ENCODE assay signal across 10 cellular contexts in genomic region chr2:232367591-232368233, GRCh38. TPM values are rescaled to one million over a fixed set of nuclear protein-coding genes. Genes with fewer than 3 reads are reported as not detected.
DNase-seq lines count a peak whose midpoint lies in the region; ATAC-seq, FAIRE-seq and TF ChIP-seq lines count a peak whose summit lies in the region.
"Had no signal": no experiment of that assay in that cellular context is flagged by ENCODE, and none has a peak within 500 bp of the region (broad histone marks: within the 10 kb centered on the region; RNA-seq: fewer than 3 reads in every experiment).

No MANE protein-coding gene starts in this region.

- H3K18ac ChIP-seq in H1 (ENCODE audit: extremely low read depth, low read length) (peak overlapping the region; percentile 48), trophoblast cell (ENCODE audit: low read length) (peak overlapping the region; percentile 29)

- CTCF ChIA-PET in H1 (lab: Charles Lee; ENCODE audit: partially characterized antibody): interaction anchor here (0.6 to 9.5 kb wide), 51 partner anchors 9 to 470 kb away, joined by 3 to 100 read pairs (median 5); partner anchors contain the start of genes ALPG and ALPP

- no peaks in the 10 kb centered on the region for H3K23me2 ChIP-seq in H1 (ENCODE audit: low read depth, low read length)

- no peak overlapping the region for H2BK20ac ChIP-seq in H1 (ENCODE audit: low read length)

- ATAC-seq in HG02678 (IDR thresholded peaks at IDR 0.05; ENCODE audit: unreplicated experiment): no peak

- H3K23ac ChIP-seq in H1 (ENCODE audit: insufficient read length) (no peak overlapping the region), trophoblast cell (ENCODE audit: low read length) (no peak overlapping the region)

- H4K20me1 ChIP-seq in H1 (replicated peaks in 1 of 2; ENCODE audit: control insufficient read depth in 1 of 2, insufficient read depth in 2 of 2, low read length in 2 of 2): no peaks in the 10 kb centered on the region

- no peak overlapping the region for H3K56ac ChIP-seq in H1 (replicated peaks; ENCODE audit: insufficient read length, low read depth, low read length)

- TF ChIP-seq CTCF in LNCaP clone FGC (IDR thresholded peaks at IDR 0.05; ENCODE audit: control insufficient read depth, extremely low read depth, insufficient read depth) (peak; percentile 24), H1 (IDR thresholded peaks at IDR 0.05; ENCODE audit: control extremely low read depth in 1 of 3, insufficient read depth in 1 of 3, low read depth in 1 of 3, low read length in 3 of 3) (peak; percentile 71 to 86 (median 85))

- H2BK15ac ChIP-seq in H1 (ENCODE audit: low read length): no peak overlapping the region

- H3K4me2 ChIP-seq in H1 (ENCODE audit: insufficient read depth in 1 of 2, low read depth in 2 of 2, low read length in 2 of 2): no peak overlapping the region
- no peak overlapping the region for H3K4me2 ChIP-seq in trophoblast cell (ENCODE audit: low read length)

- POLR2A ChIA-PET in H1 (lab: Charles Lee; ENCODE audit: partially characterized antibody): interaction anchor here (0.8 to 1.4 kb wide), 7 partner anchors 15 to 72 kb away, joined by 3 to 5 read pairs (median 3); no protein-coding TSS in a partner anchor

- H4K8ac ChIP-seq in H1 (ENCODE audit: extremely low read depth, insufficient read depth, low read length) (peak overlapping the region; percentile 0; the same call in 1 of the 2 replicates), trophoblast cell (ENCODE audit: low read depth, low read length) (no peak overlapping the region)

- H3K79me2 ChIP-seq in H1 (ENCODE audit: control insufficient read depth in 1 of 2, insufficient read depth in 2 of 2, low read length in 2 of 2) (no peaks in the 10 kb centered on the region), trophoblast cell (ENCODE audit: control insufficient read depth, insufficient read depth, low read length, poor library complexity) (no peaks in the 10 kb centered on the region)

- H3K14ac ChIP-seq in H1 (ENCODE audit: insufficient read length): no peak overlapping the region
- H3K14ac ChIP-seq in trophoblast cell (ENCODE audit: low read length): no peak overlapping the region

- H2AFZ ChIP-seq in H1 (ENCODE audit: low read length) (no peak overlapping the region), trophoblast cell (ENCODE audit: insufficient read depth, low read length, poor library complexity) (no peak overlapping the region)

- TF ChIP-seq RAD21 in H1 (IDR thresholded peaks at IDR 0.05 in 1 of 2, conservative IDR thresholded peaks at IDR 0.05 in 1 of 2; ENCODE audit: low read depth in 2 of 2, low read length in 2 of 2): peak; percentile 66 to 76

- H3K9me3 ChIP-seq in H1 (ENCODE audit: insufficient read depth in 2 of 2, low read depth in 1 of 2, low read length in 1 of 2): no peaks in the 10 kb centered on the region
- H3K9me3 ChIP-seq in trophoblast cell (ENCODE audit: insufficient read depth, low read depth, low read length): no peaks in the 10 kb centered on the region

- in situ Hi-C loops in G401 (cut with HindIII; ENCODE audit: low sequenced_read_pairs): no loop called here

- H2BK5ac ChIP-seq in H1 (ENCODE audit: low read depth, low read length): no peak overlapping the region
- no peak overlapping the region for H2BK5ac ChIP-seq in trophoblast cell (ENCODE audit: low read depth, low read length, poor library complexity)

- TF ChIP-seq POLR2A in H1 (IDR thresholded peaks at IDR 0.05; ENCODE audit: control extremely low read depth in 1 of 2, low read depth in 2 of 2, low read length in 2 of 2): no peak

- H2BK120ac ChIP-seq in H1 (replicated peaks; ENCODE audit: low read depth, low read length): no peak overlapping the region
- no peak overlapping the region for H2BK120ac ChIP-seq in trophoblast cell (ENCODE audit: insufficient read depth, low read length, poor library complexity)

- H2AK5ac ChIP-seq in H1 (ENCODE audit: low read depth, low read length) (no peak overlapping the region; the same call in 1 of the 2 replicates), trophoblast cell (ENCODE audit: low read length) (no peak overlapping the region)

- H4K5ac ChIP-seq in H1 (ENCODE audit: insufficient read length, low read depth, low read length): no peak overlapping the region

- FAIRE-seq in H1 (lab: Jason Lieb, UNC): no peak

- H3K36me3 ChIP-seq in H1 (ENCODE audit: control insufficient read depth in 2 of 4, insufficient read depth in 4 of 4, low read length in 3 of 4) (no peaks in the 10 kb centered on the region), trophoblast cell (ENCODE audit: control insufficient read depth in 1 of 2, insufficient read depth in 2 of 2, low read length in 2 of 2) (no peaks in the 10 kb centered on the region)

- DNase-seq in G401 (ENCODE audit: low spot score) (peak; percentile 18), LNCaP clone FGC (ENCODE audit: low read depth) (no peak), H1 (ENCODE audit: low read depth in 1 of 2, low spot score in 2 of 2) (peak in 1 of 2 experiments; percentile 84), trophoblast cell (peak in 1 of 2 donors; percentile 36), COLO829 (ENCODE audit: low spot score) (no peak)
- DNase-seq in stimulated activated CD4-positive, alpha-beta T cell treated with anti-CD3 and anti-CD28 coated beads, Interleukin-4, amount 100 ng/mL, for 1 hour: no peak
- DNase-seq: activated CD4-positive, alpha-beta T cell treated with anti-CD3 and anti-CD28 coated beads, Interleukin-2, amount 10 ng/mL, durations not matched to agents 7 days and 5 days; activated naive CD4-positive, alpha-beta T cell treated with Interleukin-2 at 50 U/mL for 16 hours; NCI-H2029 treated with DMSO at 0.1 percent for 48 hours had no signal

- H3K9ac ChIP-seq in H1 (replicated peaks in 1 of 4; ENCODE audit: extremely low read depth in 1 of 4, low read depth in 3 of 4, low read length in 3 of 4): no peak overlapping the region
- no peak overlapping the region for H3K9ac ChIP-seq in trophoblast cell (ENCODE audit: low read length)

- no peak overlapping the region for H4K12ac ChIP-seq in trophoblast cell (ENCODE audit: low read depth, low read length)

- H3K4me1 ChIP-seq in H1 (replicated peaks in 1 of 4; ENCODE audit: control insufficient read depth in 3 of 4, insufficient read depth in 4 of 4, low read length in 3 of 4) (peaks cover 0 to 21% (median 6%) of the 10 kb centered on the region in 4 experiments; a peak in 6 of 7 replicates), trophoblast cell (ENCODE audit: control insufficient read depth in 1 of 2, insufficient read depth in 2 of 2, low read length in 2 of 2) (peaks cover 5 to 11% of the 10 kb centered on the region in 2 experiments)

- no peaks in the 10 kb centered on the region for H3K79me1 ChIP-seq in H1 (ENCODE audit: low read depth, low read length)
- no peaks in the 10 kb centered on the region for H3K79me1 ChIP-seq in trophoblast cell (ENCODE audit: low read length)

- WGBS in H1 (ENCODE audit: extremely low coverage in 1 of 2, insufficient coverage in 1 of 2, insufficient read length in 1 of 2, insufficient replicate concordance in 2 of 2, low coverage in 1 of 2, low lambda C conversion rate in 2 of 2, missing lambda C conversion rate in 1 of 2), 2 experiments: 69% methylated on average over 7 of the region's 13 CpGs; no CpG with 5 or more reads in 1 of the 2 experiments
- WGBS in trophoblast cell (ENCODE audit: extremely low coverage, insufficient coverage, insufficient read length): no CpG with 5 or more reads among the region's 13 CpGs

- TF ChIP-seq EP300 in H1 (IDR thresholded peaks at IDR 0.05; ENCODE audit: borderline replicate concordance in 1 of 2, low read depth in 2 of 2, low read length in 2 of 2): no peak

- H3K27ac ChIP-seq in H1 (ENCODE audit: low read depth, low read length) (no peak overlapping the region), trophoblast cell (ENCODE audit: low read depth, low read length) (no peak overlapping the region)

- H3K27me3 ChIP-seq in H1 (replicated peaks in 1 of 4; ENCODE audit: control insufficient read depth in 3 of 4, extremely low read depth in 1 of 4, insufficient read depth in 3 of 4, low read length in 3 of 4) (no peaks in the 10 kb centered on the region), trophoblast cell (ENCODE audit: insufficient read depth, low read length) (no peaks in the 10 kb centered on the region)

- no peak overlapping the region for H4K91ac ChIP-seq in H1 (replicated peaks; ENCODE audit: insufficient read length, low read length)
- peak overlapping the region; percentile 46 for H4K91ac ChIP-seq in trophoblast cell (ENCODE audit: low read depth, low read length)

- H2BK12ac ChIP-seq in H1 (ENCODE audit: low read depth, low read length): peak overlapping the region; percentile 68; the same call in 1 of the 2 replicates
- H2BK12ac ChIP-seq in trophoblast cell (ENCODE audit: low read length): no peak overlapping the region

- H3K4ac ChIP-seq in H1 (replicated peaks; ENCODE audit: insufficient read length, low read depth, low read length) (no peak overlapping the region), trophoblast cell (ENCODE audit: low read depth, low read length) (no peak overlapping the region)

- H3K4me3 ChIP-seq in LNCaP clone FGC (ENCODE audit: low read depth, low read length) (no peak overlapping the region), H1 (ENCODE audit: extremely low read depth in 1 of 4, insufficient read depth in 2 of 4, low read depth in 3 of 4, low read length in 4 of 4) (no peak overlapping the region), trophoblast cell (ENCODE audit: low read depth, low read length) (no peak overlapping the region)

RNA-seq across cellular contexts. Expression of gene ALPP, which starts 10.8 kb away (rescaled TPM):
- 6.2 and 9.0 TPM in 2 replicates for total RNA-seq in G401 (2014; rRNA removed; shearing (Covaris generic))
- 0.15 TPM in 1 of 2 replicates, not detected in the other for total RNA-seq in H1 (2021; fragmentation: NEBNext Ultra II Directional; extraction: Animal tissue kit (Norgen Biotek cat#: 25700))
- 0.15 and 0.20 TPM in 2 replicates for polyA plus RNA-seq in H1 (2011; rRNA removed)
- 0.06 TPM for polyA plus RNA-seq in H1 (2011; cell fraction: cytosol; rRNA removed)
- 0.19 TPM for polyA plus RNA-seq in H1 (2011; cell fraction: nucleus; rRNA removed)
- polyA plus RNA-seq in H1 (2012, experiment 1 of 2): 0.28 to 0.85 TPM (median 0.65 TPM) in 4 replicates
- polyA plus RNA-seq in H1 (2012, experiment 2 of 2): 0.07 TPM
- 0.12 TPM for polyA plus RNA-seq in H1 (2013, experiment 1 of 2)
- polyA plus RNA-seq in H1 (2013, experiment 2 of 2): 0.06 TPM
- polyA minus RNA-seq in H1 (2011; rRNA and poly(A)+ RNA removed): 0.06 and 0.07 TPM in 2 replicates
- polyA minus RNA-seq in H1 (2011; cell fraction: cytosol; rRNA and poly(A)+ RNA removed): not detected
- polyA minus RNA-seq in H1 (2011; cell fraction: nucleus; rRNA and poly(A)+ RNA removed): not detected
- polyA plus RNA-seq in trophoblast cell (2013): 0.21 and 0.25 TPM in 2 replicates
- total RNA-seq: activated CD4-positive, alpha-beta T cell treated with anti-CD3 and anti-CD28 coated beads, Interleukin-2, amount 10 ng/mL, durations not matched to agents 7 days and 5 days had no signal

RNA-seq across cellular contexts. Expression of gene ALPG, which starts 38.9 kb away (rescaled TPM):
- 203 and 218 TPM in 2 replicates for total RNA-seq in G401 (2014; rRNA removed; shearing (Covaris generic))
- total RNA-seq in H1 (2021; fragmentation: NEBNext Ultra II Directional; extraction: Animal tissue kit (Norgen Biotek cat#: 25700)): 0.56 and 0.75 TPM in 2 replicates
- polyA plus RNA-seq in H1 (2011; rRNA removed): 2.1 and 3.2 TPM in 2 replicates
- polyA plus RNA-seq in H1 (2011; cell fraction: cytosol; rRNA removed): 1.2 TPM
- polyA plus RNA-seq in H1 (2011; cell fraction: nucleus; rRNA removed): 2.3 TPM
- 1.1 to 3.0 TPM (median 2.2 TPM) in 4 replicates for polyA plus RNA-seq in H1 (2012, experiment 1 of 2)
- polyA plus RNA-seq in H1 (2012, experiment 2 of 2): 1.0 TPM
- polyA plus RNA-seq in H1 (2013, experiment 1 of 2): 1.4 TPM
- polyA plus RNA-seq in H1 (2013, experiment 2 of 2): 1.1 TPM
- polyA minus RNA-seq in H1 (2011; rRNA and poly(A)+ RNA removed): 0.44 and 0.57 TPM in 2 replicates
- 0.88 TPM for polyA minus RNA-seq in H1 (2011; cell fraction: cytosol; rRNA and poly(A)+ RNA removed)
- polyA minus RNA-seq in H1 (2011; cell fraction: nucleus; rRNA and poly(A)+ RNA removed): 0.70 TPM
- polyA plus RNA-seq in trophoblast cell (2013): 0.11 TPM in 2 replicates
- total RNA-seq: activated CD4-positive, alpha-beta T cell treated with anti-CD3 and anti-CD28 coated beads, Interleukin-2, amount 10 ng/mL, durations not matched to agents 7 days and 5 days had no signal

Comparison
In these comparisons a context has a peak if more than half of its experiments do, and no peak if none do; other contexts are left out.
1. RNA of gene ALPG, which starts 38.9 kb away (total RNA-seq): 203 to 218 TPM in G401; 0.56 to 0.75 TPM in H1; every median in the first group is over 100 times any median in the second.